Comparison of ENCODE assay signal across 12 cellular contexts in the genomic region with DNA sequence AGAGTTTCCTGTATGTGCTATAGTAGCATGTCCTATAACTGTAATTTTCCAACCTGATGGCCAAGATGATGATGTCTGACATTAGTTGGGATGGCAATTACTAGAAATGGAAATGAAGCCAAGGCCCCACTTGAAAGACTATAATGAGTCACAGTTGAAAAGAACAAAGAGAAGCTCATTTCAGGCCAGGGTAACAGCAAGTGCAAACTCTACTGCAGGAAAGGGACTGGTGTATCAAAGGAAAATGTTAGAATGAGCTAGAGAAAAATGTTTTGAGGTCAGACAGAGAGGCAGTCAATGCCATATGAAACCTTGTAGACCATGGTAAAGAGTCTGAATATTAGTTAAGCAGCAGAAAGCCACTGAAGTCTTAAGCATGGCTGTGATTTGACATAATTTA.
DNase-seq lines count a peak whose midpoint lies in the region; ATAC-seq and TF ChIP-seq lines count a peak whose summit lies in the region.
"Had no signal": no experiment of that assay in that cellular context is flagged by ENCODE, and none has a peak within 500 bp of the region (broad histone marks: within the 10 kb centered on the region; RNA-seq: fewer than 3 reads in every experiment).

No MANE protein-coding gene starts in this region.

- CTCF ChIA-PET in RWPE1 (lab: Yijun Ruan, JAX), result interaction anchor here (0.6 kb wide), 1 partner anchor 268 kb away, joined by 4 read pairs; no protein-coding TSS in a partner anchor

- ATAC-seq in GM18858 (IDR thresholded peaks at IDR 0.05; ENCODE audit: unreplicated experiment) (peak; percentile 57), HG02623 (IDR thresholded peaks at IDR 0.05; ENCODE audit: unreplicated experiment) (peak; percentile 72), GM21723 (IDR thresholded peaks at IDR 0.05; ENCODE audit: unreplicated experiment) (no peak), HG02588 (IDR thresholded peaks at IDR 0.05; ENCODE audit: unreplicated experiment) (no peak)
- ATAC-seq: Panc1 had no signal

- TF ChIP-seq CTCF in RWPE1 (conservative IDR thresholded peaks at IDR 0.05; ENCODE audit: low read depth), result no peak

- H3K27ac ChIP-seq in RWPE1, result no peak overlapping the region

- POLR2A ChIA-PET in RWPE1 (lab: Yijun Ruan, JAX; ENCODE audit: low non-redundant PET), result interaction anchor here (0.6 kb wide), 1 partner anchor 639 kb away, joined by 3 read pairs; no protein-coding TSS in a partner anchor

- DNase-seq in NCI-H1092 treated with DMSO at 0.1 percent for 48 hours (lab: John Stamatoyannopoulos, UW) (peak; percentile 49), medulla oblongata (ENCODE audit: extremely low spot score) (peak; percentile 70), RWPE1 (ENCODE audit: low spot score) (no peak)
- DNase-seq: activated effector memory CD4-positive, alpha-beta T cell treated with Interleukin-2 at 50 U/mL for 16 hours; DMS 273 treated with DMSO at 0.1 percent for 48 hours; MM.1S; posterior cingulate gyrus had no signal

Comparison
In these comparisons a context has a peak if more than half of its experiments do, and no peak if none do; other contexts are left out.
1. ATAC-seq: peak in GM18858 (single experiment) and HG02623 (single experiment); none in GM21723 (single experiment) and HG02588 (single experiment).